In genomic region chr9:503331-503730, GRCh38 we compare ENCODE assay signal across 9 cellular contexts. TPM values are rescaled to one million over a fixed set of nuclear protein-coding genes. Genes with fewer than 3 reads are reported as not detected.
DNase-seq lines count a peak whose midpoint lies in the region; ATAC-seq and TF ChIP-seq lines count a peak whose summit lies in the region.
"Had no signal": no experiment of that assay in that cellular context is flagged by ENCODE, and none has a peak within 500 bp of the region (broad histone marks: within the 10 kb centered on the region; RNA-seq: fewer than 3 reads in every experiment).

No MANE protein-coding gene starts in this region.

- no peak overlapping the region for H3K27ac Mint-ChIP-seq in activated T-helper 2 cell treated with anti-CD3 and anti-CD28 coated beads, Interferon-gamma antibody, Interleukin-2, Interleukin-4, amounts not matched to agents 10 μg/mL and 5 μg/mL and 100 μg/mL, durations not matched to agents 14 hours and 24 hours and 36 hours

- peaks cover 7% of the 10 kb centered on the region for H3K4me1 Mint-ChIP-seq in activated T-helper 2 cell treated with anti-CD3 and anti-CD28 coated beads, Interferon-gamma antibody, Interleukin-2, Interleukin-4, amounts not matched to agents 10 μg/mL and 5 μg/mL and 100 μg/mL, durations not matched to agents 14 hours and 24 hours and 36 hours (ENCODE audit: low read depth)

- DNase-seq in heart left ventricle (no peak), Right ventricle myocardium superior (no peak), lower lobe of right lung (no peak), thoracic aorta (ENCODE audit: low spot score) (no peak), SHP77 (lab: John Stamatoyannopoulos, UW) (no peak), midbrain (lab: John Stamatoyannopoulos, UW) (no peak)
- no peak for DNase-seq in activated T-helper 2 cell treated with anti-CD3 and anti-CD28 coated beads, Interferon-gamma antibody, Interleukin-2, Interleukin-4, amounts not matched to agents 10 μg/mL and 5 μg/mL and 100 μg/mL, durations not matched to agents 14 hours and 24 hours and 36 hours (ENCODE audit: low spot score)

- 51 to 68% (median 61%) methylated on average over 9 of the region's 9 CpGs for WGBS in heart left ventricle, 4 donors

- H3K4me3 Mint-ChIP-seq in activated T-helper 2 cell treated with anti-CD3 and anti-CD28 coated beads, Interferon-gamma antibody, Interleukin-2, Interleukin-4, amounts not matched to agents 10 μg/mL and 5 μg/mL and 100 μg/mL, durations not matched to agents 14 hours and 24 hours and 36 hours (ENCODE audit: low read depth), result peak overlapping the region; percentile 79

- H3K27ac ChIP-seq in heart left ventricle (peak overlapping the region in 10 of 12 donors; percentile 79 to 90 (median 85)), lower lobe of right lung (peak overlapping the region; percentile 81), thoracic aorta (no peak overlapping the region)
- H3K27ac ChIP-seq: HL-60 had no signal

- peaks cover 31% of the 10 kb centered on the region for H3K27me3 Mint-ChIP-seq in activated T-helper 2 cell treated with anti-CD3 and anti-CD28 coated beads, Interferon-gamma antibody, Interleukin-2, Interleukin-4, amounts not matched to agents 10 μg/mL and 5 μg/mL and 100 μg/mL, durations not matched to agents 14 hours and 24 hours and 36 hours (ENCODE audit: low read depth)

- no peaks in the 10 kb centered on the region for H3K36me3 Mint-ChIP-seq in activated T-helper 2 cell treated with anti-CD3 and anti-CD28 coated beads, Interferon-gamma antibody, Interleukin-2, Interleukin-4, amounts not matched to agents 10 μg/mL and 5 μg/mL and 100 μg/mL, durations not matched to agents 14 hours and 24 hours and 36 hours (ENCODE audit: low read depth)

- H3K9me3 ChIP-seq in heart left ventricle (no peaks in the 10 kb centered on the region), lower lobe of right lung (no peaks in the 10 kb centered on the region), thoracic aorta (no peaks in the 10 kb centered on the region)

- H3K36me3 ChIP-seq in heart left ventricle, result no peaks in the 10 kb centered on the region
- H3K36me3 ChIP-seq in lower lobe of right lung, result no peaks in the 10 kb centered on the region
- H3K36me3 ChIP-seq in thoracic aorta, result no peaks in the 10 kb centered on the region

- intact Hi-C loops in heart left ventricle (cut with DNase I), result loop anchor here in 4 of 10 donors (2.0 to 10.0 kb wide), 5 partner anchors 44 to 94 kb away; no protein-coding TSS in a partner anchor
- intact Hi-C loops in Right ventricle myocardium superior (cut with DNase I), result no loop called here
- intact Hi-C loops in activated T-helper 2 cell treated with anti-CD3 and anti-CD28 coated beads, Interferon-gamma antibody, Interleukin-2, Interleukin-4, amounts not matched to agents 10 μg/mL and 5 μg/mL and 100 μg/mL, durations not matched to agents 14 hours and 24 hours and 36 hours (cut with micrococcal nuclease), result loop anchor here (2.0 kb wide), 1 partner anchor 33 kb away; no protein-coding TSS in a partner anchor
- intact Hi-C loops in lower lobe of right lung (cut with DNase I), result no loop called here

- no peak for TF ChIP-seq CTCF in heart left ventricle (IDR thresholded peaks at IDR 0.05)
- TF ChIP-seq CTCF in lower lobe of right lung (IDR thresholded peaks at IDR 0.05), result no peak
- TF ChIP-seq CTCF in thoracic aorta (IDR thresholded peaks at IDR 0.05), result no peak

- ATAC-seq in heart left ventricle (no peak), Right ventricle myocardium superior (ENCODE audit: poor library complexity) (no peak), lower lobe of right lung (no peak), thoracic aorta (ENCODE audit: insufficient number of reproducible peaks, low FRiP score, low read depth) (no peak), GM21360 (IDR thresholded peaks at IDR 0.05; ENCODE audit: unreplicated experiment) (no peak)

- H3K4me1 ChIP-seq in heart left ventricle (peaks cover 0 to 27% (median 13%) of the 10 kb centered on the region in 12 donors), lower lobe of right lung (peaks cover 21% of the 10 kb centered on the region), thoracic aorta (ENCODE audit: control insufficient read depth in 1 of 2, low read depth in 2 of 2) (peaks cover 0 to 24% of the 10 kb centered on the region in 2 donors)

- H3K27me3 ChIP-seq in heart left ventricle (peaks cover 0 to 19% (median 0%) of the 10 kb centered on the region in 9 donors), lower lobe of right lung (ENCODE audit: low read depth) (no peaks in the 10 kb centered on the region), thoracic aorta (replicated peaks; ENCODE audit: insufficient read depth) (no peaks in the 10 kb centered on the region)

- H3K4me3 ChIP-seq in heart left ventricle (peak overlapping the region in 11 of 12 donors; percentile 51 to 94 (median 69)), lower lobe of right lung (peak overlapping the region; percentile 76), thoracic aorta (peak overlapping the region; percentile 90)

- TF ChIP-seq POLR2A in heart left ventricle (IDR thresholded peaks at IDR 0.05), result no peak

- no peaks in the 10 kb centered on the region for H3K9me3 Mint-ChIP-seq in activated T-helper 2 cell treated with anti-CD3 and anti-CD28 coated beads, Interferon-gamma antibody, Interleukin-2, Interleukin-4, amounts not matched to agents 10 μg/mL and 5 μg/mL and 100 μg/mL, durations not matched to agents 14 hours and 24 hours and 36 hours

RNA-seq across cellular contexts. Expression of gene KANK1, which starts 1.2 kb away (rescaled TPM):
- total RNA-seq in heart left ventricle, result 100 to 1,000 TPM in 7 of 9 donors, 10 to 100 TPM in 2; 74.9 to 242 (median 121) TPM
- polyA plus RNA-seq in heart left ventricle, result 10 to 100 TPM; 53.6 to 92.0 TPM
- 153 TPM for total RNA-seq in Right ventricle myocardium superior
- total RNA-seq in activated T-helper 2 cell treated with anti-CD3 and anti-CD28 coated beads, Interferon-gamma antibody, Interleukin-2, Interleukin-4, amounts not matched to agents 10 μg/mL and 5 μg/mL and 100 μg/mL, durations not matched to agents 14 hours and 24 hours and 36 hours, result 3.6 and 4.9 TPM in 2 replicates
- total RNA-seq in lower lobe of right lung, result 48.1 TPM
- total RNA-seq in thoracic aorta, result 100 to 1,000 TPM; 175 to 231 TPM

Comparison
In these comparisons a context has a peak if more than half of its experiments do, and no peak if none do; other contexts are left out.
1. H3K27ac ChIP-seq: peak in heart left ventricle (10 of 12) and lower lobe of right lung (single experiment); none in thoracic aorta (0 of 2).
2. Peak in every context shown above with its lines, with median percentiles within 50 percentile points of each other: H3K4me3 ChIP-seq.